ENCODE assay signal across 8 cellular contexts in genomic region chr1:44835738-44836675, GRCh38.
DNase-seq lines count a peak whose midpoint lies in the region; ATAC-seq and TF ChIP-seq lines count a peak whose summit lies in the region.

No MANE protein-coding gene starts in this region.

- TF ChIP-seq CTCF in GM06990 (IDR thresholded peaks at IDR 0.05; ENCODE audit: insufficient read depth, low read length, poor library complexity, severe bottlenecking), result peak; percentile 86

- ATAC-seq in HG03066 (IDR thresholded peaks at IDR 0.05; ENCODE audit: low read depth, unreplicated experiment) (peak; percentile 70), HG02973 (IDR thresholded peaks at IDR 0.05; ENCODE audit: unreplicated experiment) (no peak)

- no peaks in the 10 kb centered on the region for H3K36me3 ChIP-seq in GM06990 (ENCODE audit: control insufficient read depth, insufficient read depth, low read length)

- H3K4me3 ChIP-seq in GM06990 (replicated peaks; ENCODE audit: low read depth, low read length), result no peak overlapping the region

- no peaks in the 10 kb centered on the region for H3K27me3 ChIP-seq in GM06990 (replicated peaks; ENCODE audit: control insufficient read depth, insufficient read depth, low read length)

- DNase-seq in GM06990 (ENCODE audit: extremely low read depth, insufficient read length) (peak; percentile 44), NCI-H446 treated with DMSO at 0.1 percent for 48 hours (lab: John Stamatoyannopoulos, UW) (peak; percentile 50), caudate nucleus (lab: John Stamatoyannopoulos, UW) (peak in 52 of 61 donors; percentile 21 to 81 (median 52)), kidney tubule cell (ENCODE audit: low spot score) (peak; percentile 79)
- peak; percentile 66 for DNase-seq in activated CD4-positive, CD25-positive, alpha-beta regulatory T cell treated with anti-CD3 and anti-CD28 coated beads, Interleukin-2, amount 50 U/mL, for 16 hours (ENCODE audit: low read depth, low spot score)
- DNase-seq in stimulated activated CD4-positive, alpha-beta T cell treated with anti-CD3 and anti-CD28 coated beads, Interleukin-2, amount 100 ng/mL, for 48 hours, result peak; percentile 89 to 92

- H3K27ac ChIP-seq in caudate nucleus (ENCODE audit: low read depth, low read length), result no peak overlapping the region
